21 cellular contexts compared by ENCODE assay signal in genomic region chr20:19378057-19378456, GRCh38.
DNase-seq lines count a peak whose midpoint lies in the region; ATAC-seq and TF ChIP-seq lines count a peak whose summit lies in the region.
"Had no signal": no experiment of that assay in that cellular context is flagged by ENCODE, and none has a peak within 500 bp of the region (broad histone marks: within the 10 kb centered on the region; RNA-seq: fewer than 3 reads in every experiment).

No MANE protein-coding gene starts in this region.

- H3K27me3 ChIP-seq in A673 (replicated peaks; ENCODE audit: insufficient read depth, low read depth, low read length, poor library complexity) (no peaks in the 10 kb centered on the region), rectal smooth muscle tissue (ENCODE audit: control insufficient read depth, insufficient read depth, low read length) (no peaks in the 10 kb centered on the region), thyroid gland (no peaks in the 10 kb centered on the region)
- H3K27me3 ChIP-seq: BE2C; BLaER1 treated with 17β-estradiol and CSF1 and Interleukin-3, amounts not matched to agents 10 nM and 100 nM had no signal

- H3K9ac ChIP-seq in rectal smooth muscle tissue (ENCODE audit: low read length): no peak overlapping the region
- H3K9ac ChIP-seq: BLaER1 treated with 17β-estradiol and CSF1 and Interleukin-3, amounts not matched to agents 10 nM and 100 nM; GM23248 had no signal

- H3K36me3 ChIP-seq in A673 (ENCODE audit: insufficient read depth, low read length, poor library complexity, severe bottlenecking) (no peaks in the 10 kb centered on the region), rectal smooth muscle tissue (ENCODE audit: control insufficient read depth, insufficient read depth, low read length) (no peaks in the 10 kb centered on the region), thyroid gland (no peaks in the 10 kb centered on the region)
- H3K36me3 ChIP-seq: BE2C; BLaER1 treated with 17β-estradiol and CSF1 and Interleukin-3, amounts not matched to agents 10 nM and 100 nM had no signal

- no peak for TF ChIP-seq CTCF in A673 (conservative IDR thresholded peaks at IDR 0.05; ENCODE audit: low read depth, low read length)
- no peak for TF ChIP-seq CTCF in thyroid gland (IDR thresholded peaks at IDR 0.05)

- H3K27ac ChIP-seq in A673 (ENCODE audit: low read depth, low read length, poor library complexity, severe bottlenecking) (peak overlapping the region; percentile 9), rectal smooth muscle tissue (ENCODE audit: low read depth, low read length) (peak overlapping the region; percentile 16), thyroid gland (peak overlapping the region; percentile 28 to 77 (median 74))
- H3K27ac ChIP-seq: 22Rv1; BLaER1 treated with 17β-estradiol and CSF1 and Interleukin-3, amounts not matched to agents 10 nM and 100 nM; GM23248 had no signal

- BruUV-seq in A673 (replicated peaks; lab: Mats Ljungman, UMichigan): no TSS peak

- POLR2A ChIA-PET in A673 (lab: Charles Lee; ENCODE audit: low non-redundant PET): interaction anchor here (0.6 kb wide), 2 partner anchors 96 to 430 kb away, joined by 3 read pairs; no protein-coding TSS in a partner anchor

- no peak for TF ChIP-seq POLR2A in thyroid gland (IDR thresholded peaks at IDR 0.05)

- CTCF ChIA-PET in A673 (lab: Charles Lee): no interaction called here

- intact Hi-C loops in A673 (cut with micrococcal nuclease; ENCODE audit: unreplicated experiment): no loop called here
- intact Hi-C loops in thyroid gland (cut with DNase I): no loop called here

- WGBS in thyroid gland, 2 donors: 18 to 33% methylated on average over 3 of the region's 3 CpGs

- H3K9me3 ChIP-seq in A673 (ENCODE audit: low read depth, low read length, poor library complexity, severe bottlenecking) (no peaks in the 10 kb centered on the region), thyroid gland (no peaks in the 10 kb centered on the region)
- H3K9me3 ChIP-seq: BE2C had no signal

- DNase-seq in A673 (ENCODE audit: low spot score) (no peak), thyroid gland (peak; percentile 82 to 90)
- DNase-seq in activated naive CD4-positive, alpha-beta T cell treated with anti-CD3 and anti-CD28 coated beads, Interleukin-2, amount 50 U/mL, for 16 hours: no peak
- DNase-seq: ACHN; AML-193; BE2C; CD4-positive, alpha-beta T cell; CD8-positive, alpha-beta memory T cell; DMS 273 treated with DMSO at 0.1 percent for 48 hours; DMS79; EL; GDM1; GM23248; H7; HCEC 1CT had no signal

- H3K4me1 ChIP-seq in A673 (ENCODE audit: insufficient read depth, low read length, poor library complexity, severe bottlenecking) (peaks cover 55% of the 10 kb centered on the region), rectal smooth muscle tissue (ENCODE audit: control insufficient read depth, insufficient read depth, low read length) (peaks cover 8% of the 10 kb centered on the region), thyroid gland (peaks cover 26% of the 10 kb centered on the region in 2 donors)
- H3K4me1 ChIP-seq: BE2C; BLaER1 treated with 17β-estradiol and CSF1 and Interleukin-3, amounts not matched to agents 10 nM and 100 nM had no signal

- ATAC-seq in GM18498 (IDR thresholded peaks at IDR 0.05; ENCODE audit: unreplicated experiment): no peak
- ATAC-seq in GM21786 (IDR thresholded peaks at IDR 0.05; ENCODE audit: unreplicated experiment): no peak
- ATAC-seq: GM12878 had no signal

- no peak overlapping the region for H3K4me3 ChIP-seq in A673 (ENCODE audit: low read depth, low read length, poor library complexity, severe bottlenecking)
- no peak overlapping the region for H3K4me3 ChIP-seq in rectal smooth muscle tissue (ENCODE audit: low read length)
- no peak overlapping the region for H3K4me3 ChIP-seq in thyroid gland (replicated peaks in 1 of 3)
- H3K4me3 ChIP-seq: BLaER1 treated with 17β-estradiol and CSF1 and Interleukin-3, amounts not matched to agents 10 nM and 100 nM; GM12878; GM23248 had no signal

Comparison
In these comparisons a context has a peak if more than half of its experiments do, and no peak if none do; other contexts are left out.
1. DNase-seq: peak in thyroid gland (2 of 2); none in A673 (single experiment) and activated naive CD4-positive, alpha-beta T cell treated with anti-CD3 and anti-CD28 coated beads, Interleukin-2, amount 50 U/mL, for 16 hours (single experiment).
2. H3K27ac ChIP-seq: peak in every context shown above with its lines; median percentile 74 in thyroid gland; 16 in rectal smooth muscle tissue; 9 in A673.